1 cellular context compared by ENCODE assay signal in genomic region chrX:43707812-43708548, GRCh38.
TF ChIP-seq lines count a peak whose summit lies in the region.

No MANE protein-coding gene starts in this region.

TF ChIP-seq in GM23338, 12 proteins besides CTCF, POLR2A, EP300 and RAD21 (continued from another document):
- TF ChIP-seq ZNF462 (CRISPR knock-in tag; IDR thresholded peaks at IDR 0.05) (no peak), POLR2AphosphoS5 (IDR thresholded peaks at IDR 0.05; ENCODE audit: low read depth) (no peak), NANOG (IDR thresholded peaks at IDR 0.05; ENCODE audit: borderline replicate concordance) (no peak), EZH2phosphoT487 (IDR thresholded peaks at IDR 0.05; ENCODE audit: unreplicated experiment) (no peak), ETS1 (IDR thresholded peaks at IDR 0.05) (no peak), JUNB (IDR thresholded peaks at IDR 0.05; ENCODE audit: unreplicated experiment) (no peak), ZNF331 (CRISPR knock-in tag; IDR thresholded peaks at IDR 0.05; ENCODE audit: low read depth) (no peak), CREB1 (CRISPR knock-in tag; IDR thresholded peaks at IDR 0.05; ENCODE audit: low read depth) (no peak), STAT1 (IDR thresholded peaks at IDR 0.05; ENCODE audit: unreplicated experiment) (no peak), ZNF114 (CRISPR knock-in tag; IDR thresholded peaks at IDR 0.05) (no peak)
TF ChIP-seq in GM23338: peak in this region for 0.
